Comparison of ENCODE assay signal across 12 cellular contexts in the genomic region with DNA sequence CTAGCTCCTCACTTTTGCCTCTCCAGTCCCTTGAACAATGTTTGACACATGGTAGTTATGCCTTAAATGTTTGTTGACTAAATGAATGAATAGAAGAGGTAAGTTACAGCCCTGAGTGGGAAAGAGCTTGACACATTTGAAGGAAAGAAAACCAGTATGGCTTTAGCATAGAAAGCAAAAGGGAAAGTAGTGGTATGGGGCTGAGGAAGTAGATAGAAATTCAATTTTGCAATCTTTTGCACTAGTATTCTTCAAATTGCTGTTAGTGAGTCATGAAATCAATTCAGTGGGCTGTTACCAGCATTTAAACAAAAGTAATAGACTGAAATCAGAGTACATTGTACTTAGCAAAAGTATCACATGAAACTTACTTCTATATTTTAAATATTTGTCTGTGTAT. TPM values are rescaled to one million over a fixed set of nuclear protein-coding genes. Genes with fewer than 3 reads are reported as not detected.
DNase-seq lines count a peak whose midpoint lies in the region; ATAC-seq and TF ChIP-seq lines count a peak whose summit lies in the region.
"Had no signal": no experiment of that assay in that cellular context is flagged by ENCODE, and none has a peak within 500 bp of the region (broad histone marks: within the 10 kb centered on the region; RNA-seq: fewer than 3 reads in every experiment).

No MANE protein-coding gene starts in this region.

- H2BK15ac ChIP-seq in mesendoderm (replicated peaks; ENCODE audit: low read depth), result no peak overlapping the region

- no peak overlapping the region for H3K23ac ChIP-seq in mesendoderm (ENCODE audit: low read length)

- TF ChIP-seq POLR2A in GM18505 (IDR thresholded peaks at IDR 0.05; ENCODE audit: borderline replicate concordance, extremely low read depth, insufficient read depth, insufficient read length) (no peak), adrenal gland (IDR thresholded peaks at IDR 0.05) (no peak)

- H3K79me1 ChIP-seq in mesendoderm (ENCODE audit: low read length), result no peaks in the 10 kb centered on the region

- TF ChIP-seq CTCF in adrenal gland (IDR thresholded peaks at IDR 0.05) (no peak), endodermal cell (conservative IDR thresholded peaks at IDR 0.05) (no peak)

- H3K36me3 ChIP-seq in adrenal gland (replicated peaks in 1 of 2) (no peaks in the 10 kb centered on the region), mesendoderm (ENCODE audit: control insufficient read depth, insufficient read depth, low read length) (no peaks in the 10 kb centered on the region), endodermal cell (ENCODE audit: control insufficient read depth, insufficient read depth, low read length) (no peaks in the 10 kb centered on the region)

- ATAC-seq in GM18505 (IDR thresholded peaks at IDR 0.05; ENCODE audit: unreplicated experiment) (peak; percentile 43), GM21447 (IDR thresholded peaks at IDR 0.05; ENCODE audit: unreplicated experiment) (peak; percentile 53), HG03175 (IDR thresholded peaks at IDR 0.05; ENCODE audit: unreplicated experiment) (peak; percentile 54), HG03108 (IDR thresholded peaks at IDR 0.05; ENCODE audit: unreplicated experiment) (no peak)

- in situ Hi-C loops in KBM-7 (cut with MboI; ENCODE audit: low pct_unique_long_range_greater_than_20kb, low sequenced_read_pairs), result no loop called here

- H4K5ac ChIP-seq in mesendoderm (ENCODE audit: low read length), result no peak overlapping the region

- no peak overlapping the region for H3K4me2 ChIP-seq in mesendoderm (ENCODE audit: low read length)

- no peak overlapping the region for H3K56ac ChIP-seq in mesendoderm (ENCODE audit: low read length)

- no peak overlapping the region for H3K4ac ChIP-seq in mesendoderm (ENCODE audit: low read depth, low read length)

- no peak overlapping the region for H3K18ac ChIP-seq in mesendoderm (ENCODE audit: low read length)

- H3K4me3 ChIP-seq in adrenal gland (no peak overlapping the region), mesendoderm (ENCODE audit: low read length) (no peak overlapping the region), endodermal cell (ENCODE audit: low read length) (no peak overlapping the region)

- H3K4me1 Mint-ChIP-seq in endodermal cell, result peaks cover 4% of the 10 kb centered on the region
- H3K4me1 Mint-ChIP-seq: activated CD4-positive, alpha-beta T cell treated with anti-CD3 and anti-CD28 coated beads, Interleukin-2, amount 10 ng/mL, durations not matched to agents 24 days and 14 days; activated naive CD8-positive, alpha-beta T cell treated with anti-CD3 and anti-CD28 coated beads, Interleukin-2, amount 10 ng/mL, durations not matched to agents 7 days and 5 days had no signal

- H3K9ac ChIP-seq in mesendoderm (ENCODE audit: low read length) (no peak overlapping the region), endodermal cell (ENCODE audit: extremely low read depth, low read length, poor library complexity, severe bottlenecking) (no peak overlapping the region)

- no peak overlapping the region for H2BK5ac ChIP-seq in mesendoderm (ENCODE audit: low read length)

- H3K9me3 Mint-ChIP-seq in endodermal cell, result no peaks in the 10 kb centered on the region
- H3K9me3 Mint-ChIP-seq: activated CD4-positive, alpha-beta T cell treated with anti-CD3 and anti-CD28 coated beads, Interleukin-2, amount 10 ng/mL, durations not matched to agents 24 days and 14 days; activated naive CD8-positive, alpha-beta T cell treated with anti-CD3 and anti-CD28 coated beads, Interleukin-2, amount 10 ng/mL, durations not matched to agents 7 days and 5 days had no signal

- DNase-seq in adrenal gland (no peak), mesendoderm (no peak), endodermal cell (no peak), KBM-7 (no peak)
- DNase-seq: activated CD4-positive, alpha-beta T cell treated with anti-CD3 and anti-CD28 coated beads, Interleukin-2, amount 10 ng/mL, durations not matched to agents 24 days and 14 days; activated naive CD8-positive, alpha-beta T cell treated with anti-CD3 and anti-CD28 coated beads, Interleukin-2, amount 10 ng/mL, durations not matched to agents 7 days and 5 days; NCI-H2081 treated with DMSO at 0.1 percent for 48 hours had no signal

- no peaks in the 10 kb centered on the region for H3K36me3 Mint-ChIP-seq in endodermal cell (ENCODE audit: low read depth)
- H3K36me3 Mint-ChIP-seq: activated naive CD8-positive, alpha-beta T cell treated with anti-CD3 and anti-CD28 coated beads, Interleukin-2, amount 10 ng/mL, durations not matched to agents 7 days and 5 days had no signal

- H3K27me3 ChIP-seq in adrenal gland, result no peaks in the 10 kb centered on the region
- H3K27me3 ChIP-seq in mesendoderm (ENCODE audit: insufficient read depth, low read length, poor library complexity), result no peaks in the 10 kb centered on the region
- no peaks in the 10 kb centered on the region for H3K27me3 ChIP-seq in endodermal cell (ENCODE audit: control insufficient read depth, insufficient read depth, low read length, poor library complexity, severe bottlenecking)

- no peaks in the 10 kb centered on the region for H3K9me3 ChIP-seq in adrenal gland (replicated peaks in 1 of 3)
- H3K9me3 ChIP-seq in endodermal cell (ENCODE audit: control insufficient read depth, low read length), result no peaks in the 10 kb centered on the region

- no peaks in the 10 kb centered on the region for H3K79me2 ChIP-seq in mesendoderm (ENCODE audit: control insufficient read depth, insufficient read depth, low read length)

- H3K27ac Mint-ChIP-seq in endodermal cell, result no peak overlapping the region
- H3K27ac Mint-ChIP-seq: activated CD4-positive, alpha-beta T cell treated with anti-CD3 and anti-CD28 coated beads, Interleukin-2, amount 10 ng/mL, durations not matched to agents 24 days and 14 days; activated naive CD8-positive, alpha-beta T cell treated with anti-CD3 and anti-CD28 coated beads, Interleukin-2, amount 10 ng/mL, durations not matched to agents 7 days and 5 days had no signal

- no peak overlapping the region for H4K8ac ChIP-seq in mesendoderm (ENCODE audit: low read depth, low read length)

- intact Hi-C loops in adrenal gland (cut with DNase I), result no loop called here

- H3K27ac ChIP-seq in adrenal gland (peak overlapping the region in 3 of 5 donors; percentile 26 to 59 (median 45)), mesendoderm (ENCODE audit: low read depth, low read length) (no peak overlapping the region), endodermal cell (ENCODE audit: low read depth, low read length) (no peak overlapping the region)
- H3K27ac ChIP-seq: C4-2B had no signal

- no peak overlapping the region for H3K4me3 Mint-ChIP-seq in endodermal cell
- H3K4me3 Mint-ChIP-seq: activated CD4-positive, alpha-beta T cell treated with anti-CD3 and anti-CD28 coated beads, Interleukin-2, amount 10 ng/mL, durations not matched to agents 24 days and 14 days; activated naive CD8-positive, alpha-beta T cell treated with anti-CD3 and anti-CD28 coated beads, Interleukin-2, amount 10 ng/mL, durations not matched to agents 7 days and 5 days had no signal

- H2AK5ac ChIP-seq in mesendoderm (ENCODE audit: low read length), result no peak overlapping the region

- H3K27me3 Mint-ChIP-seq in endodermal cell (ENCODE audit: insufficient read depth), result no peaks in the 10 kb centered on the region
- H3K27me3 Mint-ChIP-seq: activated CD4-positive, alpha-beta T cell treated with anti-CD3 and anti-CD28 coated beads, Interleukin-2, amount 10 ng/mL, durations not matched to agents 24 days and 14 days; activated naive CD8-positive, alpha-beta T cell treated with anti-CD3 and anti-CD28 coated beads, Interleukin-2, amount 10 ng/mL, durations not matched to agents 7 days and 5 days had no signal

- H2BK120ac ChIP-seq in mesendoderm (ENCODE audit: low read depth, low read length), result no peak overlapping the region

- peaks cover 0 to 7% of the 10 kb centered on the region in 2 donors for H3K4me1 ChIP-seq in adrenal gland (replicated peaks in 1 of 2)
- no peaks in the 10 kb centered on the region for H3K4me1 ChIP-seq in mesendoderm (ENCODE audit: control insufficient read depth, low read depth, low read length)
- H3K4me1 ChIP-seq in endodermal cell (ENCODE audit: control insufficient read depth, insufficient read depth, low read length), result no peaks in the 10 kb centered on the region

RNA-seq across cellular contexts. Expression of a gene that starts 21.1 kb away (rescaled TPM):
- total RNA-seq in adrenal gland (10 to 100 TPM; 12.3 to 53.1 (median 18.9) TPM), endodermal cell (1 to 10 TPM in 1 of 2 donors, under 1 TPM in 1; 0.35 to 1.2 TPM)
- polyA plus RNA-seq in adrenal gland, result 10 to 100 TPM in 2 of 3 donors, 1 to 10 TPM in 1; 4.2 to 17.9 (median 10.1) TPM
- polyA plus RNA-seq in mesendoderm (2013, experiment 1 of 2), result 0.62 TPM
- polyA plus RNA-seq in mesendoderm (2013, experiment 2 of 2), result 0.63 TPM
- polyA plus RNA-seq in endodermal cell (2013, experiment 1 of 2), result 2.5 TPM
- polyA plus RNA-seq in endodermal cell (2013, experiment 2 of 2), result 2.1 TPM

Comparison
In these comparisons a context has a peak if more than half of its experiments do, and no peak if none do; other contexts are left out.
1. H3K27ac ChIP-seq: peak in adrenal gland (3 of 5); none in mesendoderm (single experiment) and endodermal cell (single experiment).
2. RNA of a gene that starts 21.1 kb away (total RNA-seq): 12.3 to 53.1 TPM in adrenal gland; 0.35 to 1.2 TPM in endodermal cell; every median in the first group is over 4 times any median in the second.